ENCODE assay signal across 1 cellular context in the genomic region with DNA sequence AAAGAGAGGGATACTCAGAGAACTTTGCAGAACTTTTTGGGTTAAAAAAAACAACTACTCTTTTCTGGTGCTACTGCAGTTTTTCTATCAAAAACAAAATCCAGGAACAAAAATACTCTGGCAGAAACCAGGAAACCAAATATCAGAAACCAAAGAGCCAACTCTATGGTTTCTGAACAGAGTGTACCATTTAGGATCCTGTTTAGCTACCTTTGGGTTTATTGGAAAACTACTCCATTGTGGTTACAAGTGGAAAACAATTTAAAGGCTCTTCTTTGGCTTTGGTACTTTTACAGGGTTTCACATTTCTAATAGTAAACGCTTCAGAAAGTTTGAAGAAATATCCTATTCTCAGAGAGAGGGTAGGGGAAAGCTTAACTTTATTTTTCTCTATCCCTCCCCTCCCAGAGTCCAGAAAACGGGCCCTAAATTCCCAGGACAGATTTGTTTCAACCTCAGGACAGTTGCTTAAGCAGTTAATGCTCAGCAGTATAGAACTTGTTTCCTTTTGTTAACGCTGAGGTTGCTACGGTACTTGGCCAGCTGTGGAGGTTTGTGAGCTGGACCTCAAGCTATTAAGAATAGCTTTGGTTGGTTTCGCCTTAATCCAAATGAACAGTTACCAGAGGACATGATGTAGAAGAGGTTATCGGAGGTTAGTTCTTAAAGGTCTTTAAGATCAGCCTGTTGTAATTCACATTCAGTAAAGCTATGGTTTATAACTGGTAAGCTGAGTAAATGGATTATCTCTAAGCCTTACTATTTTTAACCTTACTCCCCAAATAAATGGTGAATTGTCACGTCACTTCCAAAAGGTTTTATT.
TF ChIP-seq lines count a peak whose summit lies in the region.

No MANE protein-coding gene starts in this region.

TF ChIP-seq in IMR-90, 13 proteins besides CTCF, POLR2A, EP300 and RAD21:
- TF ChIP-seq CHD1 (IDR thresholded peaks at IDR 0.05; ENCODE audit: low read depth, low read length) (no peak), MXI1 (IDR thresholded peaks at IDR 0.05; ENCODE audit: borderline replicate concordance, low read depth, low read length) (no peak), RFX5 (IDR thresholded peaks at IDR 0.05; ENCODE audit: low read depth, low read length) (no peak), NFE2L2 (IDR thresholded peaks at IDR 0.05; ENCODE audit: low read depth, low read length) (no peak), CEBPB (IDR thresholded peaks at IDR 0.05; ENCODE audit: low read depth, low read length) (no peak), SMC3 (IDR thresholded peaks at IDR 0.05; ENCODE audit: low read depth, low read length) (no peak), BHLHE40 (IDR thresholded peaks at IDR 0.05; ENCODE audit: low read depth, low read length) (no peak), MAZ (IDR thresholded peaks at IDR 0.05; ENCODE audit: borderline replicate concordance, low read depth, low read length) (no peak), MAFK (IDR thresholded peaks at IDR 0.05; ENCODE audit: low read depth, low read length) (no peak), FOS (IDR thresholded peaks at IDR 0.05; ENCODE audit: low read depth, low read length) (no peak), RCOR1 (IDR thresholded peaks at IDR 0.05; ENCODE audit: insufficient replicate concordance, low read length) (no peak)
- TF ChIP-seq, protein P1, sequence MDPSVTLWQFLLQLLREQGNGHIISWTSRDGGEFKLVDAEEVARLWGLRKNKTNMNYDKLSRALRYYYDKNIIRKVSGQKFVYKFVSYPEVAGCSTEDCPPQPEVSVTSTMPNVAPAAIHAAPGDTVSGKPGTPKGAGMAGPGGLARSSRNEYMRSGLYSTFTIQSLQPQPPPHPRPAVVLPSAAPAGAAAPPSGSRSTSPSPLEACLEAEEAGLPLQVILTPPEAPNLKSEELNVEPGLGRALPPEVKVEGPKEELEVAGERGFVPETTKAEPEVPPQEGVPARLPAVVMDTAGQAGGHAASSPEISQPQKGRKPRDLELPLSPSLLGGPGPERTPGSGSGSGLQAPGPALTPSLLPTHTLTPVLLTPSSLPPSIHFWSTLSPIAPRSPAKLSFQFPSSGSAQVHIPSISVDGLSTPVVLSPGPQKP (IDR thresholded peaks at IDR 0.05; ENCODE audit: borderline replicate concordance, low read depth, low read length), result no peak
- TF ChIP-seq, protein P2, sequence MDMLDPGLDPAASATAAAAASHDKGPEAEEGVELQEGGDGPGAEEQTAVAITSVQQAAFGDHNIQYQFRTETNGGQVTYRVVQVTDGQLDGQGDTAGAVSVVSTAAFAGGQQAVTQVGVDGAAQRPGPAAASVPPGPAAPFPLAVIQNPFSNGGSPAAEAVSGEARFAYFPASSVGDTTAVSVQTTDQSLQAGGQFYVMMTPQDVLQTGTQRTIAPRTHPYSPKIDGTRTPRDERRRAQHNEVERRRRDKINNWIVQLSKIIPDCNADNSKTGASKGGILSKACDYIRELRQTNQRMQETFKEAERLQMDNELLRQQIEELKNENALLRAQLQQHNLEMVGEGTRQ (IDR thresholded peaks at IDR 0.05; ENCODE audit: low read depth, low read length), result no peak
TF ChIP-seq in IMR-90: peak in this region for 0.
